Comparison of ENCODE assay signal across 22 cellular contexts in genomic region chr2:41886145-41886664, GRCh38.
"Had no signal": no experiment of that assay in that cellular context is flagged by ENCODE, and none has a peak within 500 bp of the region (broad histone marks: within the 10 kb centered on the region; RNA-seq: fewer than 3 reads in every experiment).

No MANE protein-coding gene starts in this region.

- H3K27me3 ChIP-seq: ascending aorta, brain microvascular endothelial cell, spleen, tibial artery had no signal

- H3K9me3 Mint-ChIP-seq: activated naive CD4-positive, alpha-beta T cell treated with anti-CD3 and anti-CD28 coated beads, Interleukin-2, amount 50 U/mL, for 24 hours; T-cell; T-helper 2 cell treated with Interferon-gamma antibody and Interleukin-4, amounts not matched to agents 5 μg/mL and 100 μg/mL, for 36 hours had no signal

- H3K9me3 ChIP-seq: ascending aorta, prostate gland, spleen, tibial artery had no signal

- H3K36me3 ChIP-seq: ascending aorta, brain microvascular endothelial cell, prostate gland, spleen, tibial artery, WERI-Rb-1 had no signal

- DNase-seq: activated CD4-positive, alpha-beta T cell treated with anti-CD3 and anti-CD28 coated beads for 1 hour; activated CD4-positive, alpha-beta T cell treated with anti-CD3 and anti-CD28 coated beads, Interleukin-2, amount 50 U/mL, for 1 hour; activated CD8-positive, alpha-beta T cell treated with anti-CD3 and anti-CD28 coated beads, Interleukin-2, amount 10 ng/mL, durations not matched to agents 7 days and 5 days; activated gamma-delta T cell treated with Interleukin-2 at 50 U/mL for 16 hours; activated T-cell treated with anti-CD3 and anti-CD28 coated beads, Interleukin-2, amount 50 U/mL, for 1 hour; brain microvascular endothelial cell; central memory CD4-positive, alpha-beta T cell; effector memory CD4-positive, alpha-beta T cell; foreskin keratinocyte; glutamatergic neuron; hypothalamus; occipital lobe; spleen; stimulated activated CD4-positive, alpha-beta T cell treated with anti-CD3 and anti-CD28 coated beads, Interleukin-4, amount 100 ng/mL, for 24 hours; stimulated activated naive CD8-positive, alpha-beta T cell treated with anti-CD3 and anti-CD28 coated beads, Interleukin-15, Interleukin-2, amounts not matched to agents 100 U/mL and 50 U/mL, for 24 hours; T-cell; tibial artery; WERI-Rb-1 had no signal

- H3K36me3 Mint-ChIP-seq: activated naive CD4-positive, alpha-beta T cell treated with anti-CD3 and anti-CD28 coated beads, Interleukin-2, amount 50 U/mL, for 24 hours; T-cell had no signal

- H3K4me3 Mint-ChIP-seq: activated CD8-positive, alpha-beta T cell treated with anti-CD3 and anti-CD28 coated beads, Interleukin-2, amount 10 ng/mL, durations not matched to agents 7 days and 5 days; activated naive CD4-positive, alpha-beta T cell treated with anti-CD3 and anti-CD28 coated beads, Interleukin-2, amount 50 U/mL, for 24 hours; T-cell; T-helper 2 cell treated with Interferon-gamma antibody and Interleukin-4, amounts not matched to agents 5 μg/mL and 100 μg/mL, for 36 hours had no signal

- H3K4me1 Mint-ChIP-seq: activated naive CD4-positive, alpha-beta T cell treated with anti-CD3 and anti-CD28 coated beads, Interleukin-2, amount 50 U/mL, for 24 hours; T-cell had no signal

- H3K4me3 ChIP-seq: ascending aorta, prostate gland, spleen, tibial artery had no signal

- H3K4me1 ChIP-seq: ascending aorta, foreskin keratinocyte, prostate gland, spleen had no signal

- H3K27ac Mint-ChIP-seq: activated CD8-positive, alpha-beta T cell treated with anti-CD3 and anti-CD28 coated beads, Interleukin-2, amount 10 ng/mL, durations not matched to agents 7 days and 5 days; activated naive CD4-positive, alpha-beta T cell treated with anti-CD3 and anti-CD28 coated beads, Interleukin-2, amount 50 U/mL, for 24 hours; T-cell; T-helper 2 cell treated with Interferon-gamma antibody and Interleukin-4, amounts not matched to agents 5 μg/mL and 100 μg/mL, for 36 hours had no signal

- ATAC-seq: activated CD8-positive, alpha-beta T cell treated with anti-CD3 and anti-CD28 coated beads, Interleukin-2, amount 10 ng/mL, durations not matched to agents 7 days and 5 days; foreskin keratinocyte; stimulated activated naive CD8-positive, alpha-beta T cell treated with anti-CD3 and anti-CD28 coated beads, Interleukin-15, Interleukin-2, amounts not matched to agents 100 U/mL and 50 U/mL, for 24 hours; T-cell had no signal
